Comparison of ENCODE assay signal across 8 cellular contexts in the genomic region with DNA sequence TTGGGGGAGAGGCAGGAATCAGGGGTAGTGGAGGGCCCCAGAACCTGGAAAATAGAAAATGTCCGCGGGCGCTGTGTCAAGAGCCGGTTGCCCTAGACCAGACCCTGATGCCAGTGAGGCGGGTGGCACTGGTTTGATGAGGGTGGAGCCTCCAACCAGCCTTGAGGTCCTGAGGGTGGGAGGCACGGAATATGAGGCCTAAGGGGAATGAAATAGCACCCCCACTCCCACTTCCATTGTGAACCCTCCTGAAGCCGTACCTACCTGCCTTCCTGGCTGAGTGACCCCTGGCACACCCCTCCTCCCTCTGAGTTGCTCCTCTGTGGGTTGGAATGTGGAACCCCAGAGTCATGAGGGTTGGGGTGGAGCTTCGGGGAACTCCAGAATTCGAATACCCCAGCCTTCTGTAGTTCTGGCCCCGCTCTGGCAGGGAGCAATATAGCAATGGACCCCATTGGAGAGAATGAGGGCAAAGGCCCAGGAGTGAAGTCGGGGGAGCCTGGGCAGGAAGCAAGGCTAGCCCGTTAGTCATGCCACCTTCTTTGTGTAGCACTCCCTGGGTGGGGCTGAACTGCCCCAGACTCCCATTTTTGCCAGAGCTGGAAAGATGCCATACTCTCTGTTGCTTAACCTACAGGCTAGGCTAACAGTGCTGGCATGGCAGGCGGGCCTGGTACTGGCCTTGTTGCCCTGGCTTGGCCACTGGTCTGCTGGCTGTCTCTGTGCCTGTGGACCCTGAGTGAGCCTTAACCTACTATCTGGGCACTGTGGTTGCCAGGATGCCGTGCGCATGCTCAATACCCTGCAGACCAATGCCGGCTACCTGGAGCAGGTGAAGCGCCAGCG. TPM values are rescaled to one million over a fixed set of nuclear protein-coding genes. Genes with fewer than 3 reads are reported as not detected.
DNase-seq lines count a peak whose midpoint lies in the region; ATAC-seq and TF ChIP-seq lines count a peak whose summit lies in the region.

No MANE protein-coding gene starts in this region.

- TF ChIP-seq CTCF in AG10803 (conservative IDR thresholded peaks at IDR 0.05; ENCODE audit: low read length) (no peak), VCaP (conservative IDR thresholded peaks at IDR 0.05) (no peak), neural cell (IDR thresholded peaks at IDR 0.05; ENCODE audit: poor library complexity, severe bottlenecking) (no peak)

- H3K9me2 ChIP-seq in neural cell (ENCODE audit: insufficient read depth, low read length): no peaks in the 10 kb centered on the region

- H3K4me1 ChIP-seq in HAP-1: peaks cover 8% of the 10 kb centered on the region; the same call in 1 of the 2 replicates

- peak overlapping the region; percentile 86 for H3K4me2 ChIP-seq in neural cell (ENCODE audit: low read length)

- no peak for ATAC-seq in GM21619 (IDR thresholded peaks at IDR 0.05; ENCODE audit: unreplicated experiment)

- H3K9me3 ChIP-seq in HAP-1 (no peaks in the 10 kb centered on the region), neural cell (ENCODE audit: low read length) (no peaks in the 10 kb centered on the region)

- H3F3A ChIP-seq in neural cell (ENCODE audit: insufficient read depth, low read length, poor library complexity, severe bottlenecking): no peaks in the 10 kb centered on the region

- peak overlapping the region; percentile 80 for H3K9ac ChIP-seq in neural cell (ENCODE audit: low read length)

- H4K20me1 ChIP-seq in neural cell (ENCODE audit: insufficient read depth): no peaks in the 10 kb centered on the region

- H3K27me3 ChIP-seq in HAP-1 (ENCODE audit: low read depth) (no peaks in the 10 kb centered on the region), neural cell (ENCODE audit: insufficient read depth, low read depth, low read length) (no peaks in the 10 kb centered on the region)

- H3K4me3 ChIP-seq in AG10803 (ENCODE audit: low read length) (peak overlapping the region; percentile 87), HAP-1 (peak overlapping the region; percentile 70), neural cell (ENCODE audit: low read length) (peak overlapping the region; percentile 91)

- in situ Hi-C loops in HAP-1 (cut with MboI; ENCODE audit: low sequenced_read_pairs): no loop called here

- H3K36me3 ChIP-seq in HAP-1 (replicated peaks) (peaks cover 23% of the 10 kb centered on the region), neural cell (ENCODE audit: insufficient read depth, low read length) (no peaks in the 10 kb centered on the region)

- TF ChIP-seq POLR2A in erythroblast (IDR thresholded peaks at IDR 0.05; ENCODE audit: low read length): peak; percentile 27

- TF ChIP-seq EP300 in neural cell (conservative IDR thresholded peaks at IDR 0.05; ENCODE audit: poor library complexity, severe bottlenecking): no peak

- TF ChIP-seq RAD21 in neural cell (conservative IDR thresholded peaks at IDR 0.05): no peak

- peak overlapping the region; percentile 68 for H2AFZ ChIP-seq in neural cell (ENCODE audit: low read depth, low read length)

- DNase-seq in AG10803 (ENCODE audit: low read depth) (peak; percentile 58), HAP-1 (ENCODE audit: low spot score in 2 of 2) (no peak), erythroblast (lab: John Stamatoyannopoulos, UW) (no peak), NCI-H1694 (lab: John Stamatoyannopoulos, UW) (no peak)
- no peak for DNase-seq in stimulated activated naive CD4-positive, alpha-beta T cell (lab: John Stamatoyannopoulos, UW)

- H3K79me2 ChIP-seq in neural cell (replicated peaks; ENCODE audit: insufficient read depth, low read length): peaks cover 4% of the 10 kb centered on the region

- H3K27ac ChIP-seq in VCaP (peak overlapping the region; percentile 93), neural cell (ENCODE audit: low read length) (no peak overlapping the region)

TF ChIP-seq in neural cell, 6 proteins besides CTCF, POLR2A, EP300 and RAD21:
- TF ChIP-seq, protein P1, sequence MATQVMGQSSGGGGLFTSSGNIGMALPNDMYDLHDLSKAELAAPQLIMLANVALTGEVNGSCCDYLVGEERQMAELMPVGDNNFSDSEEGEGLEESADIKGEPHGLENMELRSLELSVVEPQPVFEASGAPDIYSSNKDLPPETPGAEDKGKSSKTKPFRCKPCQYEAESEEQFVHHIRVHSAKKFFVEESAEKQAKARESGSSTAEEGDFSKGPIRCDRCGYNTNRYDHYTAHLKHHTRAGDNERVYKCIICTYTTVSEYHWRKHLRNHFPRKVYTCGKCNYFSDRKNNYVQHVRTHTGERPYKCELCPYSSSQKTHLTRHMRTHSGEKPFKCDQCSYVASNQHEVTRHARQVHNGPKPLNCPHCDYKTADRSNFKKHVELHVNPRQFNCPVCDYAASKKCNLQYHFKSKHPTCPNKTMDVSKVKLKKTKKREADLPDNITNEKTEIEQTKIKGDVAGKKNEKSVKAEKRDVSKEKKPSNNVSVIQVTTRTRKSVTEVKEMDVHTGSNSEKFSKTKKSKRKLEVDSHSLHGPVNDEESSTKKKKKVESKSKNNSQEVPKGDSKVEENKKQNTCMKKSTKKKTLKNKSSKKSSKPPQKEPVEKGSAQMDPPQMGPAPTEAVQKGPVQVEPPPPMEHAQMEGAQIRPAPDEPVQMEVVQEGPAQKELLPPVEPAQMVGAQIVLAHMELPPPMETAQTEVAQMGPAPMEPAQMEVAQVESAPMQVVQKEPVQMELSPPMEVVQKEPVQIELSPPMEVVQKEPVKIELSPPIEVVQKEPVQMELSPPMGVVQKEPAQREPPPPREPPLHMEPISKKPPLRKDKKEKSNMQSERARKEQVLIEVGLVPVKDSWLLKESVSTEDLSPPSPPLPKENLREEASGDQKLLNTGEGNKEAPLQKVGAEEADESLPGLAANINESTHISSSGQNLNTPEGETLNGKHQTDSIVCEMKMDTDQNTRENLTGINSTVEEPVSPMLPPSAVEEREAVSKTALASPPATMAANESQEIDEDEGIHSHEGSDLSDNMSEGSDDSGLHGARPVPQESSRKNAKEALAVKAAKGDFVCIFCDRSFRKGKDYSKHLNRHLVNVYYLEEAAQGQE (IDR thresholded peaks at IDR 0.05; ENCODE audit: borderline replicate concordance): no peak
- TF ChIP-seq EZH2 (IDR thresholded peaks at IDR 0.05; ENCODE audit: borderline replicate concordance, insufficient read depth, low read length, poor library complexity, severe bottlenecking): no peak
- no peak for TF ChIP-seq POLR2AphosphoS5 (IDR thresholded peaks at IDR 0.05)
- TF ChIP-seq SMC3 (conservative IDR thresholded peaks at IDR 0.05; ENCODE audit: poor library complexity): no peak
- no peak for TF ChIP-seq TAF1 (IDR thresholded peaks at IDR 0.05; ENCODE audit: low read depth)
- no peak for TF ChIP-seq MXI1 (conservative IDR thresholded peaks at IDR 0.05; ENCODE audit: poor library complexity, severe bottlenecking)

RNA-seq across cellular contexts. Expression of a gene that starts 1.0 kb away (rescaled TPM):
- 38.4 and 60.5 TPM in 2 replicates for polyA plus RNA-seq in neural cell
- 19.2 and 29.2 TPM in 2 replicates for polyA minus RNA-seq in neural cell

RNA-seq across cellular contexts. Expression of a gene that starts 17.9 kb away (rescaled TPM):
- 195 and 253 TPM in 2 replicates for polyA plus RNA-seq in neural cell
- polyA minus RNA-seq in neural cell: 67.1 and 102 TPM in 2 replicates

RNA-seq across cellular contexts. Expression of a gene that starts 25.3 kb away (rescaled TPM):
- 14.5 and 19.4 TPM in 2 replicates for polyA plus RNA-seq in neural cell
- polyA minus RNA-seq in neural cell: 19.2 and 23.9 TPM in 2 replicates

RNA-seq across cellular contexts. Expression of a gene that starts 50.7 kb away (rescaled TPM):
- 0.10 TPM in 1 of 2 replicates, not detected in the other for polyA plus RNA-seq in neural cell
- polyA minus RNA-seq in neural cell: not detected in 2 replicates
